Comparison of ENCODE assay signal across 16 cellular contexts in genomic region chr3:141846050-141846433, GRCh38. TPM values are rescaled to one million over a fixed set of nuclear protein-coding genes. Genes with fewer than 3 reads are reported as not detected.
A peak's percentile ranks its signal among the peaks of the same experiment; 100 is the strongest.
DNase-seq lines count a peak whose midpoint lies in the region; ATAC-seq and TF ChIP-seq lines count a peak whose summit lies in the region.
"Had no signal": no experiment of that assay in that cellular context is flagged by ENCODE, and none has a peak within 500 bp of the region (broad histone marks: within the 10 kb centered on the region; RNA-seq: fewer than 3 reads in every experiment).

No MANE protein-coding gene starts in this region.

- H3K4me1 Mint-ChIP-seq in neural progenitor cell = peaks cover 13% of the 10 kb centered on the region

- H3K36me3 ChIP-seq in neural progenitor cell (no peaks in the 10 kb centered on the region), H7 (replicated peaks; ENCODE audit: control insufficient read depth, insufficient read depth, low read length) (no peaks in the 10 kb centered on the region)
- H3K36me3 ChIP-seq: BLaER1 had no signal

- peak overlapping the region; percentile 80 for H3K27ac ChIP-seq in C4-2B
- H3K27ac ChIP-seq in VCaP = peak overlapping the region; percentile 77
- no peak overlapping the region for H3K27ac ChIP-seq in neural progenitor cell
- H3K27ac ChIP-seq: BLaER1, HL-60 had no signal

- DNase-seq in fibroblast of the aortic adventitia (ENCODE audit: low read depth) = peak; percentile 28
- no peak for DNase-seq in neural progenitor cell (ENCODE audit: low spot score)
- DNase-seq in T1000 (lab: John Stamatoyannopoulos, UW) = no peak
- no peak for DNase-seq in H7
- DNase-seq: MV-4-11, NCI-H1105, NCI-H146, NCI-H1930, NCI-H526 treated with DMSO at 0.1 percent for 48 hours, SHP77 treated with DMSO at 0.1 percent for 48 hours had no signal

- no peaks in the 10 kb centered on the region for H4K20me1 ChIP-seq in neural progenitor cell (ENCODE audit: low read depth)
- H4K20me1 ChIP-seq: BLaER1 had no signal

- no peak overlapping the region for H3K4me2 ChIP-seq in neural progenitor cell
- H3K4me2 ChIP-seq: BLaER1 had no signal

- peaks cover 8% of the 10 kb centered on the region for H3K27me3 Mint-ChIP-seq in neural progenitor cell (ENCODE audit: insufficient read depth, low read depth)
- H3K27me3 Mint-ChIP-seq: CD4-positive, alpha-beta T cell had no signal

- H3K9me3 ChIP-seq in neural progenitor cell (ENCODE audit: low read depth) = no peaks in the 10 kb centered on the region
- H3K9me3 ChIP-seq: BLaER1 had no signal

- no peak overlapping the region for H3K27ac Mint-ChIP-seq in neural progenitor cell
- H3K27ac Mint-ChIP-seq: CD4-positive, alpha-beta T cell had no signal

- ATAC-seq in HG03460 (IDR thresholded peaks at IDR 0.05; ENCODE audit: unreplicated experiment) = no peak

- H3K4me3 ChIP-seq in fibroblast of the aortic adventitia (ENCODE audit: low read depth, low read length) = no peak overlapping the region
- H3K4me3 ChIP-seq in neural progenitor cell = no peak overlapping the region
- H3K4me3 ChIP-seq in H7 (ENCODE audit: insufficient read depth, low read depth, low read length) = no peak overlapping the region
- H3K4me3 ChIP-seq: BLaER1 had no signal

- H3K4me3 Mint-ChIP-seq in neural progenitor cell = no peak overlapping the region
- H3K4me3 Mint-ChIP-seq: CD4-positive, alpha-beta T cell had no signal

- H3K9ac ChIP-seq in neural progenitor cell = no peak overlapping the region
- H3K9ac ChIP-seq: BLaER1 had no signal

- peak overlapping the region; percentile 2 for H2AFZ ChIP-seq in neural progenitor cell (replicated peaks)

- no peaks in the 10 kb centered on the region for H3K9me3 Mint-ChIP-seq in neural progenitor cell
- H3K9me3 Mint-ChIP-seq: CD4-positive, alpha-beta T cell had no signal

- no peaks in the 10 kb centered on the region for H3K79me2 ChIP-seq in neural progenitor cell (ENCODE audit: low read depth)

- H3K27me3 ChIP-seq in neural progenitor cell (no peaks in the 10 kb centered on the region), H7 (ENCODE audit: control insufficient read depth, insufficient read depth, low read length) (no peaks in the 10 kb centered on the region)
- H3K27me3 ChIP-seq: BLaER1 had no signal

- H3K4me1 ChIP-seq in neural progenitor cell = no peaks in the 10 kb centered on the region
- H3K4me1 ChIP-seq: BLaER1 had no signal

- TF ChIP-seq CTCF in C4-2B (conservative IDR thresholded peaks at IDR 0.05) = no peak
- no peak for TF ChIP-seq CTCF in VCaP (conservative IDR thresholded peaks at IDR 0.05)
- TF ChIP-seq CTCF in fibroblast of the aortic adventitia (IDR thresholded peaks at IDR 0.05; ENCODE audit: insufficient read depth, low read length) = no peak
- TF ChIP-seq CTCF in neural progenitor cell (IDR thresholded peaks at IDR 0.05) = no peak

- H3K36me3 Mint-ChIP-seq in neural progenitor cell = no peaks in the 10 kb centered on the region

- H3F3A ChIP-seq in neural progenitor cell (ENCODE audit: low read depth) = no peaks in the 10 kb centered on the region

RNA-seq across cellular contexts. Expression of gene ATP1B3, which starts 30.4 kb away (rescaled TPM):
- total RNA-seq in fibroblast of the aortic adventitia (ENCODE audit: low replicate concordance) (68.4 and 70.2 TPM in 2 replicates), neural progenitor cell (ENCODE audit: low replicate concordance) (58.6 and 95.6 TPM in 2 replicates)
- total RNA-seq in H7 (2014; rRNA removed; shearing (Covaris generic)) = 78.6 and 100 TPM in 2 replicates
